ENCODE assay signal across 1 cellular context in genomic region chr17:66506641-66507040, GRCh38.
TF ChIP-seq lines count a peak whose summit lies in the region.

No MANE protein-coding gene starts in this region.

TF ChIP-seq in HepG2, 621 proteins besides CTCF, POLR2A, EP300 and RAD21 (continued from another document):
- no peak for TF ChIP-seq IKZF5 (CRISPR knock-in tag; IDR thresholded peaks at IDR 0.05)
- TF ChIP-seq MAF1 (CRISPR knock-in tag; IDR thresholded peaks at IDR 0.05; ENCODE audit: borderline replicate concordance), result no peak
- no peak for TF ChIP-seq ZNF891 (CRISPR knock-in tag; IDR thresholded peaks at IDR 0.05)
- TF ChIP-seq ARNT2 (CRISPR knock-in tag; IDR thresholded peaks at IDR 0.05; ENCODE audit: low read depth), result no peak
- no peak for TF ChIP-seq POGZ (CRISPR knock-in tag; IDR thresholded peaks at IDR 0.05)
- TF ChIP-seq MEIS1 (CRISPR knock-in tag; IDR thresholded peaks at IDR 0.05; ENCODE audit: borderline replicate concordance), result no peak
